ENCODE assay signal across 23 cellular contexts in genomic region chr12:38847247-38847646, GRCh38. TPM values are rescaled to one million over a fixed set of nuclear protein-coding genes. Genes with fewer than 3 reads are reported as not detected.
"Had no signal": no experiment of that assay in that cellular context is flagged by ENCODE, and none has a peak within 500 bp of the region (broad histone marks: within the 10 kb centered on the region; RNA-seq: fewer than 3 reads in every experiment).

No MANE protein-coding gene starts in this region.

- H3K27me3 ChIP-seq: breast epithelium, MG63 had no signal

- ATAC-seq: activated CD8-positive, alpha-beta T cell treated with anti-CD3 and anti-CD28 coated beads, Interleukin-2, amount 10 ng/mL, durations not matched to agents 7 days and 5 days; T-helper 17 cell; WTC11 had no signal

- H3K4me1 ChIP-seq: breast epithelium had no signal

- H3K4me3 ChIP-seq: breast epithelium, MG63 had no signal

- DNase-seq: activated CD4-positive, alpha-beta T cell treated with anti-CD3 and anti-CD28 coated beads for 48 hours; activated CD4-positive, alpha-beta T cell treated with anti-CD3 and anti-CD28 coated beads, Interleukin-2, amount 50 U/mL, for 4 hours; activated CD4-positive, CD25-positive, alpha-beta regulatory T cell treated with anti-CD3 and anti-CD28 coated beads, Interleukin-2, amount 50 U/mL, for 72 hours; activated CD8-positive, alpha-beta memory T cell treated with anti-CD3 and anti-CD28 coated beads, Interleukin-2, amount 50 U/mL, for 48 hours; activated CD8-positive, alpha-beta T cell treated with anti-CD3 and anti-CD28 coated beads, Interleukin-2, amount 10 ng/mL, durations not matched to agents 7 days and 5 days; activated naive CD4-positive, alpha-beta T cell treated with anti-CD3 and anti-CD28 coated beads, Interleukin-2, amount 50 U/mL, for 16 hours; activated naive CD8-positive, alpha-beta T cell treated with anti-CD3 and anti-CD28 coated beads, Interleukin-2, amount 10 ng/mL, durations not matched to agents 7 days and 5 days; activated T-cell treated with anti-CD3 and anti-CD28 coated beads, Interleukin-2, amount 50 U/mL, for 1 hour; aorta; central memory CD4-positive, alpha-beta T cell; MG63; NCI-H1105 treated with DMSO at 0.1 percent for 48 hours; NCI-H1436 treated with DMSO at 0.1 percent for 48 hours; NCI-H187; NCI-H2081; NCI-H510A treated with DMSO at 0.1 percent for 48 hours; NCI-H69; SIG-M5; T-helper 17 cell; T-helper 9 cell had no signal

- H3K36me3 ChIP-seq: breast epithelium had no signal

- H3K9me3 ChIP-seq: breast epithelium, MG63 had no signal

- H3K27ac ChIP-seq: breast epithelium had no signal

RNA-seq across cellular contexts. Expression of gene CPNE8, which starts 58.1 kb away (rescaled TPM):
- total RNA-seq: OCI-LY7 had no signal
